Comparison of ENCODE assay signal across 17 cellular contexts in the genomic region with DNA sequence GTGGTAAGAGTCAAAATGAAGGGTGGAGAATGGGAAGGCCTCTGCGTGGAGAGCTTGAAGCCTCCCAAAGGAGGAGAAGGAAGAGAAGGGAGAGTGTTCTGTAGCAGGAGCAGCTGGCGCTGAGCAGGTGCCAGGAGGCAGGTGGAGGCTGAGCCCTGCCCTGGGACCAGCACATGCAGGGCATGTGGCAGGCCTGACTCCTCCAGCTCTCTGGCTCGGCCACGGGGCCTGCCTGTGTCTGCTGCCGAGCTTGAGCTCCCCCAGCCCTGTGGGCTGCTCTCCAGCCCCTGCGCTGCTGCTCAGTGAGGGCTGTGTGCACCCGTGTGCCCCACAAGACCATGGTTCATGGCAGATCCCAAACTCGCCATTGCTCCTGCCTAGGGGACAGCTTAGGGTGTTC. TPM values are rescaled to one million over a fixed set of nuclear protein-coding genes. Genes with fewer than 3 reads are reported as not detected.
DNase-seq lines count a peak whose midpoint lies in the region; ATAC-seq, FAIRE-seq and TF ChIP-seq lines count a peak whose summit lies in the region.
"Had no signal": no experiment of that assay in that cellular context is flagged by ENCODE, and none has a peak within 500 bp of the region (broad histone marks: within the 10 kb centered on the region; RNA-seq: fewer than 3 reads in every experiment).

No MANE protein-coding gene starts in this region.

- TF ChIP-seq POLR2A in vagina (IDR thresholded peaks at IDR 0.05), result no peak

- no peak overlapping the region for H3K4me3 ChIP-seq in vagina
- H3K4me3 ChIP-seq: Peyer's patch had no signal

- no peak for TF ChIP-seq CTCF in vagina (IDR thresholded peaks at IDR 0.05)

- H3K9me3 Mint-ChIP-seq in activated naive CD4-positive, alpha-beta T cell treated with anti-CD3 and anti-CD28 coated beads, Interleukin-2, amount 50 U/mL, for 24 hours, result no peaks in the 10 kb centered on the region
- no peaks in the 10 kb centered on the region for H3K9me3 Mint-ChIP-seq in stimulated activated effector memory CD8-positive, alpha-beta T cell treated with anti-CD3 and anti-CD28 coated beads, Interleukin-12 subunit alpha, Interleukin-12 subunit beta, amount 100 ng/mL, for 72 hours

- no peak for FAIRE-seq in GM19239 (lab: Jason Lieb, UNC)

- peak overlapping the region; percentile 13 for H3K27ac Mint-ChIP-seq in activated naive CD4-positive, alpha-beta T cell treated with anti-CD3 and anti-CD28 coated beads, Interleukin-2, amount 50 U/mL, for 24 hours
- peak overlapping the region; percentile 50 for H3K27ac Mint-ChIP-seq in stimulated activated effector memory CD8-positive, alpha-beta T cell treated with anti-CD3 and anti-CD28 coated beads, Interleukin-12 subunit alpha, Interleukin-12 subunit beta, amount 100 ng/mL, for 72 hours

- no peaks in the 10 kb centered on the region for H3K27me3 ChIP-seq in vagina
- H3K27me3 ChIP-seq: Peyer's patch had no signal

- H3K27me3 Mint-ChIP-seq in activated naive CD4-positive, alpha-beta T cell treated with anti-CD3 and anti-CD28 coated beads, Interleukin-2, amount 50 U/mL, for 24 hours, result no peaks in the 10 kb centered on the region

- intact Hi-C loops in vagina (cut with DNase I), result no loop called here

- H3K27ac ChIP-seq in vagina, result no peak overlapping the region
- H3K27ac ChIP-seq: Peyer's patch had no signal

- no peak for ATAC-seq in stimulated activated effector memory CD8-positive, alpha-beta T cell treated with anti-CD3 and anti-CD28 coated beads, Interleukin-12 subunit alpha, Interleukin-12 subunit beta, amount 100 ng/mL, for 72 hours
- ATAC-seq: HCT116, sciatic nerve had no signal

- H3K36me3 Mint-ChIP-seq in activated naive CD4-positive, alpha-beta T cell treated with anti-CD3 and anti-CD28 coated beads, Interleukin-2, amount 50 U/mL, for 24 hours, result peaks cover 7% of the 10 kb centered on the region
- peaks cover 62% of the 10 kb centered on the region for H3K36me3 Mint-ChIP-seq in stimulated activated effector memory CD8-positive, alpha-beta T cell treated with anti-CD3 and anti-CD28 coated beads, Interleukin-12 subunit alpha, Interleukin-12 subunit beta, amount 100 ng/mL, for 72 hours

- H3K4me1 ChIP-seq in vagina, result peaks cover 42% of the 10 kb centered on the region

- DNase-seq in activated naive CD4-positive, alpha-beta T cell treated with Interleukin-2 at 50 U/mL for 16 hours, result no peak
- peak; percentile 23 for DNase-seq in NCI-H2196 treated with DMSO at 0.1 percent for 48 hours (lab: John Stamatoyannopoulos, UW; ENCODE audit: unreplicated experiment)
- DNase-seq in cerebellar cortex (ENCODE audit: low spot score), result peak; percentile 58
- no peak for DNase-seq in stimulated activated effector memory CD8-positive, alpha-beta T cell treated with anti-CD3 and anti-CD28 coated beads, Interleukin-12 subunit alpha, Interleukin-12 subunit beta, amount 100 ng/mL, for 72 hours (ENCODE audit: low spot score in 2 of 2)
- no peak for DNase-seq in GOT3 (lab: John Stamatoyannopoulos, UW)
- no peak for DNase-seq in vagina (ENCODE audit: extremely low spot score in 2 of 2)
- DNase-seq in GM19239 (ENCODE audit: insufficient read length, low spot score), result no peak
- DNase-seq: DMS79; effector CD8-positive, alpha-beta T cell; left colon; NCI-H1930; Peyer's patch had no signal

- no peaks in the 10 kb centered on the region for H3K9me3 ChIP-seq in vagina
- H3K9me3 ChIP-seq: Peyer's patch had no signal

- H3K4me3 Mint-ChIP-seq in activated naive CD4-positive, alpha-beta T cell treated with anti-CD3 and anti-CD28 coated beads, Interleukin-2, amount 50 U/mL, for 24 hours, result peak overlapping the region; percentile 47
- H3K4me3 Mint-ChIP-seq in stimulated activated effector memory CD8-positive, alpha-beta T cell treated with anti-CD3 and anti-CD28 coated beads, Interleukin-12 subunit alpha, Interleukin-12 subunit beta, amount 100 ng/mL, for 72 hours, result peak overlapping the region; percentile 32

- peaks cover 0 to 23% of the 10 kb centered on the region in 2 donors for H3K36me3 ChIP-seq in vagina

- H3K4me1 Mint-ChIP-seq in activated naive CD4-positive, alpha-beta T cell treated with anti-CD3 and anti-CD28 coated beads, Interleukin-2, amount 50 U/mL, for 24 hours, result peaks cover 71% of the 10 kb centered on the region
- H3K4me1 Mint-ChIP-seq in stimulated activated effector memory CD8-positive, alpha-beta T cell treated with anti-CD3 and anti-CD28 coated beads, Interleukin-12 subunit alpha, Interleukin-12 subunit beta, amount 100 ng/mL, for 72 hours, result peaks cover 73% of the 10 kb centered on the region

RNA-seq across cellular contexts. Expression of a gene that starts 6.7 kb away (rescaled TPM):
- 16.9 TPM for total RNA-seq in vagina

RNA-seq across cellular contexts. Expression of a gene that starts 23.5 kb away (rescaled TPM):
- not detected for total RNA-seq in vagina
- total RNA-seq: left colon, osteocyte, Peyer's patch, sciatic nerve had no signal

RNA-seq across cellular contexts. Expression of a gene that starts 23.7 kb away (rescaled TPM):
- total RNA-seq in vagina, result not detected
- total RNA-seq: left colon, mononuclear cell, osteocyte, Peyer's patch, sciatic nerve had no signal

RNA-seq across cellular contexts. Expression of a gene that starts 44.0 kb away (rescaled TPM):
- 0.49 TPM for total RNA-seq in vagina

Comparison
In these comparisons a context has a peak if more than half of its experiments do, and no peak if none do; other contexts are left out.
1. DNase-seq: peak in NCI-H2196 treated with DMSO at 0.1 percent for 48 hours (single experiment) and cerebellar cortex (single experiment); none in activated naive CD4-positive, alpha-beta T cell treated with Interleukin-2 at 50 U/mL for 16 hours (single experiment), stimulated activated effector memory CD8-positive, alpha-beta T cell treated with anti-CD3 and anti-CD28 coated beads, Interleukin-12 subunit alpha, Interleukin-12 subunit beta, amount 100 ng/mL, for 72 hours (0 of 2), GOT3 (single experiment), vagina (0 of 2) and GM19239 (single experiment).